In genomic region chr11:87466228-87466627, GRCh38 we compare ENCODE assay signal across 1 cellular context.
TF ChIP-seq lines count a peak whose summit lies in the region.

No MANE protein-coding gene starts in this region.

TF ChIP-seq in neural cell, 6 proteins besides CTCF, POLR2A, EP300 and RAD21 (continued from another document):
- TF ChIP-seq, protein P1, sequence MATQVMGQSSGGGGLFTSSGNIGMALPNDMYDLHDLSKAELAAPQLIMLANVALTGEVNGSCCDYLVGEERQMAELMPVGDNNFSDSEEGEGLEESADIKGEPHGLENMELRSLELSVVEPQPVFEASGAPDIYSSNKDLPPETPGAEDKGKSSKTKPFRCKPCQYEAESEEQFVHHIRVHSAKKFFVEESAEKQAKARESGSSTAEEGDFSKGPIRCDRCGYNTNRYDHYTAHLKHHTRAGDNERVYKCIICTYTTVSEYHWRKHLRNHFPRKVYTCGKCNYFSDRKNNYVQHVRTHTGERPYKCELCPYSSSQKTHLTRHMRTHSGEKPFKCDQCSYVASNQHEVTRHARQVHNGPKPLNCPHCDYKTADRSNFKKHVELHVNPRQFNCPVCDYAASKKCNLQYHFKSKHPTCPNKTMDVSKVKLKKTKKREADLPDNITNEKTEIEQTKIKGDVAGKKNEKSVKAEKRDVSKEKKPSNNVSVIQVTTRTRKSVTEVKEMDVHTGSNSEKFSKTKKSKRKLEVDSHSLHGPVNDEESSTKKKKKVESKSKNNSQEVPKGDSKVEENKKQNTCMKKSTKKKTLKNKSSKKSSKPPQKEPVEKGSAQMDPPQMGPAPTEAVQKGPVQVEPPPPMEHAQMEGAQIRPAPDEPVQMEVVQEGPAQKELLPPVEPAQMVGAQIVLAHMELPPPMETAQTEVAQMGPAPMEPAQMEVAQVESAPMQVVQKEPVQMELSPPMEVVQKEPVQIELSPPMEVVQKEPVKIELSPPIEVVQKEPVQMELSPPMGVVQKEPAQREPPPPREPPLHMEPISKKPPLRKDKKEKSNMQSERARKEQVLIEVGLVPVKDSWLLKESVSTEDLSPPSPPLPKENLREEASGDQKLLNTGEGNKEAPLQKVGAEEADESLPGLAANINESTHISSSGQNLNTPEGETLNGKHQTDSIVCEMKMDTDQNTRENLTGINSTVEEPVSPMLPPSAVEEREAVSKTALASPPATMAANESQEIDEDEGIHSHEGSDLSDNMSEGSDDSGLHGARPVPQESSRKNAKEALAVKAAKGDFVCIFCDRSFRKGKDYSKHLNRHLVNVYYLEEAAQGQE (IDR thresholded peaks at IDR 0.05; ENCODE audit: borderline replicate concordance) = no peak
- TF ChIP-seq TAF1 (IDR thresholded peaks at IDR 0.05; ENCODE audit: low read depth) = no peak
TF ChIP-seq in neural cell: peak in this region for 0.
